ENCODE assay signal across 8 cellular contexts in genomic region chr9:125190371-125190801, GRCh38. TPM values are rescaled to one million over a fixed set of nuclear protein-coding genes. Genes with fewer than 3 reads are reported as not detected.
A peak's percentile ranks its signal among the peaks of the same experiment; 100 is the strongest.
DNase-seq lines count a peak whose midpoint lies in the region; ATAC-seq, FAIRE-seq and TF ChIP-seq lines count a peak whose summit lies in the region.

No MANE protein-coding gene starts in this region.

- H3K27ac Mint-ChIP-seq in activated T-cell treated with anti-CD3 and anti-CD28 coated beads, Interleukin-2, amount 50 U/mL, for 72 hours = peak overlapping the region; percentile 90
- peak overlapping the region; percentile 97 for H3K27ac Mint-ChIP-seq in glutamatergic neuron (ENCODE audit: unreplicated experiment)

- H3K27ac ChIP-seq in A549 = peak overlapping the region; percentile 88

- FAIRE-seq in A549 (lab: Jason Lieb, UNC) = no peak

- TF ChIP-seq CTCF in A549 (IDR thresholded peaks at IDR 0.05) = no peak
- TF ChIP-seq CTCF in glutamatergic neuron (IDR thresholded peaks at IDR 0.05; ENCODE audit: partially characterized antibody, unreplicated experiment) = no peak

- peak overlapping the region; percentile 75 for H3K4me3 ChIP-seq in A549
- peak overlapping the region; percentile 100 for H3K4me3 ChIP-seq in HAP-1
- H3K4me3 ChIP-seq in skeletal muscle cell (ENCODE audit: low read depth, low read length) = peak overlapping the region; percentile 98

- POLR2A ChIA-PET in A549 (lab: Yijun Ruan, JAX) = interaction anchor here (0.9 to 1.9 kb wide), 3 partner anchors 10 to 71 kb away, joined by 7 to 12 read pairs (median 8); partner anchors contain the start of genes GAPVD1, HSPA5 and RABEPK

- H3K27me3 Mint-ChIP-seq in activated T-cell treated with anti-CD3 and anti-CD28 coated beads, Interleukin-2, amount 50 U/mL, for 72 hours (ENCODE audit: low read depth) = no peaks in the 10 kb centered on the region
- peaks cover 3% of the 10 kb centered on the region for H3K27me3 Mint-ChIP-seq in glutamatergic neuron (ENCODE audit: unreplicated experiment)

- CTCF ChIA-PET in A549 (lab: Yijun Ruan, JAX) = interaction anchor here (0.6 to 1.1 kb wide), 4 partner anchors 8 to 41 kb away, joined by 3 to 4 read pairs (median 4); partner anchors contain the start of gene RABEPK

- H3K4me3 Mint-ChIP-seq in activated T-cell treated with anti-CD3 and anti-CD28 coated beads, Interleukin-2, amount 50 U/mL, for 72 hours = peak overlapping the region; percentile 97
- peak overlapping the region; percentile 97 for H3K4me3 Mint-ChIP-seq in glutamatergic neuron (ENCODE audit: unreplicated experiment)

- H3K36me3 Mint-ChIP-seq in activated T-cell treated with anti-CD3 and anti-CD28 coated beads, Interleukin-2, amount 50 U/mL, for 72 hours (ENCODE audit: insufficient read depth in 2 of 2) = peaks cover 0 to 3% of the 10 kb centered on the region in 2 donors
- no peaks in the 10 kb centered on the region for H3K36me3 Mint-ChIP-seq in glutamatergic neuron (ENCODE audit: unreplicated experiment)

- no peak for TF ChIP-seq EP300 in A549 (IDR thresholded peaks at IDR 0.05)

- peak overlapping the region; percentile 84 for H3K4me2 ChIP-seq in A549

- DNase-seq in A549 (ENCODE audit: low read depth in 1 of 2, low spot score in 1 of 2) = no peak
- DNase-seq in HAP-1 (ENCODE audit: low spot score in 2 of 2) = no peak
- DNase-seq in activated T-cell treated with anti-CD3 and anti-CD28 coated beads, Interleukin-2, amount 50 U/mL, for 72 hours = peak; percentile 17 to 21
- no peak for DNase-seq in glutamatergic neuron
- DNase-seq in skeletal muscle cell (ENCODE audit: low read depth) = no peak
- DNase-seq in inferior parietal cortex (ENCODE audit: extremely low spot score) = no peak
- no peak for DNase-seq in cortex of kidney (lab: John Stamatoyannopoulos, UW)

- no peaks in the 10 kb centered on the region for H3K27me3 ChIP-seq in HAP-1 (ENCODE audit: low read depth)

- peaks cover 20% of the 10 kb centered on the region; the same call in 2 of the 3 replicates for H3K4me1 ChIP-seq in A549
- H3K4me1 ChIP-seq in HAP-1 = peaks cover 19% of the 10 kb centered on the region

- H3K9me3 ChIP-seq in A549 (no peaks in the 10 kb centered on the region), HAP-1 (no peaks in the 10 kb centered on the region)

- peaks cover 78% of the 10 kb centered on the region for H3K4me1 Mint-ChIP-seq in activated T-cell treated with anti-CD3 and anti-CD28 coated beads, Interleukin-2, amount 50 U/mL, for 72 hours (ENCODE audit: low read depth)
- H3K4me1 Mint-ChIP-seq in glutamatergic neuron (ENCODE audit: low read depth, unreplicated experiment) = peaks cover 2% of the 10 kb centered on the region

- in situ Hi-C loops in HAP-1 (cut with MboI; ENCODE audit: low sequenced_read_pairs) = no loop called here

- ATAC-seq in A549 (peak; percentile 3 to 30; a peak in 4 of 6 replicates), GM18517 (IDR thresholded peaks at IDR 0.05; ENCODE audit: unreplicated experiment) (no peak)
- peak in 1 of 2 donors; percentile 2 for ATAC-seq in activated T-cell treated with anti-CD3 and anti-CD28 coated beads, Interleukin-2, amount 50 U/mL, for 72 hours (replicated peaks in 1 of 2)

- H3K36me3 ChIP-seq in HAP-1 (replicated peaks) = peaks cover 4% of the 10 kb centered on the region; the same call in 1 of the 2 replicates

- no peak for TF ChIP-seq RAD21 in A549 (conservative IDR thresholded peaks at IDR 0.05 in 1 of 2, IDR thresholded peaks at IDR 0.05 in 1 of 2)

- no peak for TF ChIP-seq POLR2A in A549 (IDR thresholded peaks at IDR 0.05; ENCODE audit: low read length)

- 74% methylated on average over 13 of the region's 13 CpGs for WGBS in A549 (ENCODE audit: missing lambda C conversion rate)

- H3K9me3 Mint-ChIP-seq in activated T-cell treated with anti-CD3 and anti-CD28 coated beads, Interleukin-2, amount 50 U/mL, for 72 hours = no peaks in the 10 kb centered on the region
- peaks cover 6% of the 10 kb centered on the region for H3K9me3 Mint-ChIP-seq in glutamatergic neuron (ENCODE audit: unreplicated experiment)

TF ChIP-seq in A549, 52 proteins besides CTCF, POLR2A, EP300 and RAD21:
- TF ChIP-seq EHF (CRISPR knock-in tag; IDR thresholded peaks at IDR 0.05) = no peak
- no peak for TF ChIP-seq HOXB13 (CRISPR knock-in tag; IDR thresholded peaks at IDR 0.05; ENCODE audit: low read depth)
- no peak for TF ChIP-seq EHMT2 (IDR thresholded peaks at IDR 0.05; ENCODE audit: low read depth)
- TF ChIP-seq RCOR1 (IDR thresholded peaks at IDR 0.05; ENCODE audit: low read depth, low read length) = no peak
- TF ChIP-seq TFCP2L1 (CRISPR knock-in tag; IDR thresholded peaks at IDR 0.05) = no peak

RNA-seq across cellular contexts. Expression of gene PPP6C, which starts 0.8 kb away (rescaled TPM):
- polyA plus RNA-seq in A549 (2011; rRNA removed) = 28.9 and 36.2 TPM in 2 replicates
- 10.0 and 10.8 TPM in 2 replicates for polyA plus RNA-seq in A549 (2012; cell fraction: cytosol; rRNA removed)
- polyA plus RNA-seq in A549 (2012; cell fraction: nucleus; rRNA removed) = 3.6 and 6.1 TPM in 2 replicates
- polyA plus RNA-seq in A549 (2017; fragmentation: RNase III; extraction: RNeasy Plus Mini Kit Qiagen cat#74134 plus additional on column Dnase treatment) = 25.3 to 28.7 TPM (median 27.0 TPM) in 3 replicates
- 12.7 and 13.5 TPM in 2 replicates for polyA minus RNA-seq in A549 (2011; rRNA and poly(A)+ RNA removed)
- 10 to 100 TPM; 38.0 to 41.4 TPM for total RNA-seq in activated T-cell treated with anti-CD3 and anti-CD28 coated beads, Interleukin-2, amount 50 U/mL, for 72 hours
- total RNA-seq in glutamatergic neuron (ENCODE audit: unreplicated experiment) = 49.1 TPM

RNA-seq across cellular contexts. Expression of gene RABEPK, which starts 10.0 kb away (rescaled TPM):
- polyA plus RNA-seq in A549 (2011; rRNA removed) (50.1 and 53.5 TPM in 2 replicates), A549 (2017; fragmentation: RNase III; extraction: RNeasy Plus Mini Kit Qiagen cat#74134 plus additional on column Dnase treatment) (41.9 to 44.9 TPM (median 43.0 TPM) in 3 replicates)
- 67.9 and 68.8 TPM in 2 replicates for polyA plus RNA-seq in A549 (2012; cell fraction: cytosol; rRNA removed)
- polyA plus RNA-seq in A549 (2012; cell fraction: nucleus; rRNA removed) = 36.1 and 37.4 TPM in 2 replicates
- 25.5 and 36.4 TPM in 2 replicates for polyA minus RNA-seq in A549 (2011; rRNA and poly(A)+ RNA removed)
- total RNA-seq in activated T-cell treated with anti-CD3 and anti-CD28 coated beads, Interleukin-2, amount 50 U/mL, for 72 hours = 10 to 100 TPM; 28.1 to 32.7 TPM
- total RNA-seq in glutamatergic neuron (ENCODE audit: unreplicated experiment) = 11.3 TPM

RNA-seq across cellular contexts. Expression of gene SCAI, which starts 47.1 kb away (rescaled TPM):
- polyA plus RNA-seq in A549 (2011; rRNA removed) (5.0 and 6.8 TPM in 2 replicates), A549 (2017; fragmentation: RNase III; extraction: RNeasy Plus Mini Kit Qiagen cat#74134 plus additional on column Dnase treatment) (2.1 to 2.3 TPM (median 2.2 TPM) in 3 replicates)
- polyA plus RNA-seq in A549 (2012; cell fraction: cytosol; rRNA removed) = 0.76 and 0.99 TPM in 2 replicates
- 0.72 and 1.4 TPM in 2 replicates for polyA plus RNA-seq in A549 (2012; cell fraction: nucleus; rRNA removed)
- 5.9 and 6.3 TPM in 2 replicates for polyA minus RNA-seq in A549 (2011; rRNA and poly(A)+ RNA removed)
- total RNA-seq in activated T-cell treated with anti-CD3 and anti-CD28 coated beads, Interleukin-2, amount 50 U/mL, for 72 hours = 10 to 100 TPM; 14.5 to 16.9 TPM
- 13.7 TPM for total RNA-seq in glutamatergic neuron (ENCODE audit: unreplicated experiment)

RNA-seq across cellular contexts. Expression of gene HSPA5, which starts 50.8 kb away (rescaled TPM):
- polyA plus RNA-seq in A549 (2011; rRNA removed) = 437 and 557 TPM in 2 replicates
- 107 and 112 TPM in 2 replicates for polyA plus RNA-seq in A549 (2012; cell fraction: cytosol; rRNA removed)
- polyA plus RNA-seq in A549 (2012; cell fraction: nucleus; rRNA removed) = 194 and 211 TPM in 2 replicates
- 227 to 254 TPM (median 245 TPM) in 3 replicates for polyA plus RNA-seq in A549 (2017; fragmentation: RNase III; extraction: RNeasy Plus Mini Kit Qiagen cat#74134 plus additional on column Dnase treatment)
- 218 and 240 TPM in 2 replicates for polyA minus RNA-seq in A549 (2011; rRNA and poly(A)+ RNA removed)
- total RNA-seq in activated T-cell treated with anti-CD3 and anti-CD28 coated beads, Interleukin-2, amount 50 U/mL, for 72 hours = 100 to 1,000 TPM; 211 to 290 TPM
- total RNA-seq in glutamatergic neuron (ENCODE audit: unreplicated experiment) = 126 TPM

Comparison
In these comparisons a context has a peak if more than half of its experiments do, and no peak if none do; other contexts are left out.
1. DNase-seq: peak in activated T-cell treated with anti-CD3 and anti-CD28 coated beads, Interleukin-2, amount 50 U/mL, for 72 hours (2 of 2); none in A549 (0 of 2), HAP-1 (0 of 2), glutamatergic neuron (single experiment), skeletal muscle cell (single experiment), inferior parietal cortex (single experiment) and cortex of kidney (single experiment).
2. Peak in every context shown above with its lines, with median percentiles within 50 percentile points of each other: H3K4me3 ChIP-seq.